8 cellular contexts compared by ENCODE assay signal in the genomic region with DNA sequence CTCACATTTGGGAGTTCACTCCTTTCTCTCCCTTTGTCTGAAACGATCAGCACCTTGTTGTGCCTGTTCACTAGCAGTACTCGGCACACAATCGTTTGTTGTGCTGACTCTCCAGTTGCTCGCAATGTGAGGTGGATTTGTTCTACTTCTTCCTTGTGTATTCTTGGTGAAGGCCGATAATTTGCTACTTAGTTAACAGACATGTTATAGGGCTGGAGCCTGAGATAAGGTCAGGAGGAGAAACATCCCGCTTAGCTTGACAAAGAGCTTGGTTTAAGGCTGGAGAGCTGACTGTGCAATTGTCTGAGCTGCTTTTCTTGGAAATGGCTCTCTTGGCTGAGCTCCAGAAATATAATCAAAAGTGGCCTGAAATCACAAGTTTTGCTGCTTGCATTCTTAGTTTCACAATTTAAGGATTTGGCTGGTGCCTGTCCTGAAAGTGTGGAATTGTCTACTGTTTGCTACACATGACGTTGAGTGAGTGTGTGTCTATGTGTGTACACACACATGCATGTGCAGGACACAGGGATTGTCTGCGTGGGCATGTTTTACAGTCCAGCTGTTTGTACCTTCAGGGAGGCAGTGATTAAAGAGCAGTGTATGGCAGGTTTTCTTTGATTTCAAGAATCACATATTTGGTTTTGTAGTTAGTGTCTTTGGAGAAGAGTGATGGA.
DNase-seq lines count a peak whose midpoint lies in the region; ATAC-seq and TF ChIP-seq lines count a peak whose summit lies in the region.

No MANE protein-coding gene starts in this region.

- no peak overlapping the region for H3K18ac ChIP-seq in neuronal stem cell (ENCODE audit: low read length)

- no peaks in the 10 kb centered on the region for H3K36me3 Mint-ChIP-seq in CD4-positive, alpha-beta memory T cell

- H3K27ac Mint-ChIP-seq in CD4-positive, alpha-beta memory T cell = peak overlapping the region; percentile 87 to 98 (median 96)

- WGBS in neuronal stem cell (ENCODE audit: extremely low coverage in 2 of 2, insufficient read length in 2 of 2, insufficient replicate concordance in 1 of 2), 2 donors = no CpG with 5 or more reads among the region's 8 CpGs

- H3K9me3 ChIP-seq in CD4-positive, alpha-beta memory T cell (ENCODE audit: control insufficient read depth in 1 of 2, low read length in 2 of 2) = no peaks in the 10 kb centered on the region
- H3K9me3 ChIP-seq in neuronal stem cell (replicated peaks in 1 of 2; ENCODE audit: control insufficient read depth in 2 of 2, insufficient read depth in 1 of 2, low read depth in 1 of 2, low read length in 2 of 2) = no peaks in the 10 kb centered on the region

- H3K36me3 ChIP-seq in CD4-positive, alpha-beta memory T cell (ENCODE audit: insufficient read depth, low read length) = no peaks in the 10 kb centered on the region
- no peaks in the 10 kb centered on the region for H3K36me3 ChIP-seq in neuronal stem cell (replicated peaks in 1 of 2; ENCODE audit: control insufficient read depth in 2 of 2, insufficient read depth in 2 of 2, low read length in 2 of 2)

- H3K4me3 Mint-ChIP-seq in CD4-positive, alpha-beta memory T cell = peak overlapping the region; percentile 58 to 89 (median 82)

- no peak overlapping the region for H2AK5ac ChIP-seq in neuronal stem cell (ENCODE audit: low read depth, low read length)

- peak overlapping the region; percentile 64 for H2AFZ ChIP-seq in neuronal stem cell (ENCODE audit: low read length)

- H3K9ac ChIP-seq in neuronal stem cell (ENCODE audit: low read depth, low read length, poor library complexity) = no peak overlapping the region

- H2BK15ac ChIP-seq in neuronal stem cell (ENCODE audit: low read length) = no peak overlapping the region

- H4K8ac ChIP-seq in neuronal stem cell (ENCODE audit: low read depth, low read length) = no peak overlapping the region

- H3K27me3 Mint-ChIP-seq in CD4-positive, alpha-beta memory T cell = no peaks in the 10 kb centered on the region

- no peak overlapping the region for H3K23ac ChIP-seq in neuronal stem cell (ENCODE audit: low read depth, low read length, poor library complexity)

- H3K9me3 Mint-ChIP-seq in CD4-positive, alpha-beta memory T cell = no peaks in the 10 kb centered on the region

- POLR2A ChIA-PET in CD4-positive, alpha-beta memory T cell (lab: Charles Lee; ENCODE audit: partially characterized antibody) = interaction anchor here (1.0 to 19.1 kb wide), 29 partner anchors 11 to 340 kb away, joined by 3 to 486 read pairs (median 11); a partner anchor contains a TSS
- POLR2A ChIA-PET in GM10248 (lab: Yijun Ruan, JAX) = interaction anchor here (1.1 kb wide), 1 partner anchor 29 kb away, joined by 3 read pairs; no protein-coding TSS in a partner anchor

- H2BK5ac ChIP-seq in neuronal stem cell (ENCODE audit: low read length) = no peak overlapping the region

- H3K79me1 ChIP-seq in neuronal stem cell (ENCODE audit: low read depth, low read length) = no peaks in the 10 kb centered on the region

- TF ChIP-seq CTCF in GM10248 (IDR thresholded peaks at IDR 0.05; ENCODE audit: control extremely low read depth, extremely low read depth, low read depth, missing control alignments) = no peak

- peak; percentile 23 for ATAC-seq in GM21529 (IDR thresholded peaks at IDR 0.05; ENCODE audit: unreplicated experiment)

- peaks cover 61% of the 10 kb centered on the region for H3K4me1 ChIP-seq in CD4-positive, alpha-beta memory T cell (ENCODE audit: insufficient read depth, low read length)
- peaks cover 2 to 9% of the 10 kb centered on the region in 2 donors for H3K4me1 ChIP-seq in neuronal stem cell (ENCODE audit: control insufficient read depth in 2 of 2, insufficient read depth in 1 of 2, low read depth in 1 of 2, low read length in 2 of 2)

- no peak overlapping the region for H3K4me2 ChIP-seq in neuronal stem cell (ENCODE audit: insufficient read depth, low read length, poor library complexity, severe bottlenecking)

- intact Hi-C loops in CD4-positive, alpha-beta memory T cell (cut with micrococcal nuclease) = loop anchor here (1.0 to 2.0 kb wide), 6 partner anchors 24 to 102 kb away; a partner anchor contains a TSS

- peak overlapping the region; percentile 27 to 44 for H3K4me3 ChIP-seq in CD4-positive, alpha-beta memory T cell (ENCODE audit: low read length in 2 of 2)
- no peak overlapping the region for H3K4me3 ChIP-seq in neuronal stem cell (ENCODE audit: low read length in 2 of 2)

- H3K27me3 ChIP-seq in CD4-positive, alpha-beta memory T cell (ENCODE audit: insufficient read depth, low read length) = no peaks in the 10 kb centered on the region
- peaks cover 0 to 4% (median 0%) of the 10 kb centered on the region in 3 experiments for H3K27me3 ChIP-seq in neuronal stem cell (ENCODE audit: control insufficient read depth in 3 of 3, insufficient read depth in 3 of 3, low read depth in 1 of 3, low read length in 3 of 3)

- peak overlapping the region; percentile 73 for H3K27ac ChIP-seq in CD4-positive, alpha-beta memory T cell (ENCODE audit: low read depth, low read length)
- H3K27ac ChIP-seq in neuronal stem cell (replicated peaks; ENCODE audit: low read length) = no peak overlapping the region

- H3K4ac ChIP-seq in neuronal stem cell (ENCODE audit: low read length) = no peak overlapping the region

- H2BK12ac ChIP-seq in neuronal stem cell (ENCODE audit: low read length) = no peak overlapping the region

- peak in 1 of 5 donors; percentile 11 for DNase-seq in CD4-positive, alpha-beta memory T cell
- DNase-seq in NCI-H69 (lab: John Stamatoyannopoulos, UW) (peak; percentile 92), dermis blood vessel endothelial cell (peak; percentile 75), neuronal stem cell (ENCODE audit: low spot score) (no peak), HCEC 1CT (no peak), GM10248 (ENCODE audit: extremely low spot score) (no peak)
- no peak for DNase-seq in stimulated activated CD4-positive, alpha-beta T cell treated with anti-CD3 and anti-CD28 coated beads, Interleukin-2, amount 100 ng/mL, for 24 hours

- H4K91ac ChIP-seq in neuronal stem cell (ENCODE audit: low read depth, low read length, poor library complexity) = no peak overlapping the region

- no peak overlapping the region for H2BK120ac ChIP-seq in neuronal stem cell (ENCODE audit: low read depth, low read length)

- CTCF ChIA-PET in CD4-positive, alpha-beta memory T cell (lab: Charles Lee; ENCODE audit: partially characterized antibody) = interaction anchor here (0.8 to 9.4 kb wide), 19 partner anchors 9 to 142 kb away, joined by 3 to 72 read pairs (median 5); a partner anchor contains a TSS
- CTCF ChIA-PET in GM10248 (lab: Yijun Ruan, JAX) = interaction anchor here (0.7 to 4.2 kb wide), 14 partner anchors 9 to 384 kb away, joined by 3 to 21 read pairs (median 4); a partner anchor contains a TSS

- H3K14ac ChIP-seq in neuronal stem cell (ENCODE audit: low read length) = no peak overlapping the region

- H3K4me1 Mint-ChIP-seq in CD4-positive, alpha-beta memory T cell = peaks cover 41 to 68% (median 54%) of the 10 kb centered on the region in 4 donors

Comparison
In these comparisons a context has a peak if more than half of its experiments do, and no peak if none do; other contexts are left out.
1. DNase-seq: peak in NCI-H69 (single experiment) and dermis blood vessel endothelial cell (single experiment); none in neuronal stem cell (single experiment), HCEC 1CT (single experiment), GM10248 (single experiment) and stimulated activated CD4-positive, alpha-beta T cell treated with anti-CD3 and anti-CD28 coated beads, Interleukin-2, amount 100 ng/mL, for 24 hours (0 of 2).
2. H3K4me3 ChIP-seq: peak in CD4-positive, alpha-beta memory T cell (2 of 2); none in neuronal stem cell (0 of 2).